28 cellular contexts compared by ENCODE assay signal in the genomic region with DNA sequence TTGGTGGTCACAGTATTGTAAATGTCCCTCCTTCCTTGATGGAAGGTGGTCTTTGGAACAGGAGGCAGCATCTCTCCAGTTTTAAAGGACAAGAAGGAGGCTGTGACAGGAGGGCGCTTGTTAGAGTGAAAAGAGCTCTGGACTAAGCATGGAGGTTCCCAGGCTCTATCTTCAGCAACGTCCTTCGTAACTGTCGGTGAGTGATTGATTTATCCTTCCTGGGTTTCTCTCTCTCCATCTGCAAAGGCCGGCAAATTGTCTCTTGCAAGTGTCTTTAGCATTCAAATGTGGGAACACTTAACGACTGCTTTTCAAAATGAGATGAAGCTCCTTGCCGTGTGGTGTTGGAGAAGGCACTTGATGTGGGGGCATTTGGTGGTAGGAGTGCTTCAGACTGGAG.
"Had no signal": no experiment of that assay in that cellular context is flagged by ENCODE, and none has a peak within 500 bp of the region (broad histone marks: within the 10 kb centered on the region; RNA-seq: fewer than 3 reads in every experiment).

No MANE protein-coding gene starts in this region.

- H3K9me3 Mint-ChIP-seq: dendritic cell treated with granulocyte-macrophage colony-stimulating factor and Interleukin-4, amounts not matched to agents 40 ng/mL and 50 ng/mL, for 4 days; effector memory CD8-positive, alpha-beta T cell; endodermal cell had no signal

- H3K9me3 ChIP-seq: colonic mucosa, esophagus muscularis mucosa, esophagus squamous epithelium, gastrocnemius medialis, gastroesophageal sphincter, heart left ventricle, heart right ventricle had no signal

- H3K4me3 ChIP-seq: colonic mucosa, coronary artery, dorsolateral prefrontal cortex, esophagus muscularis mucosa, esophagus squamous epithelium, gastrocnemius medialis, gastroesophageal sphincter, heart left ventricle, heart right ventricle, hepatocyte had no signal

- ATAC-seq: effector memory CD8-positive, alpha-beta T cell; esophagus mucosa; foreskin keratinocyte; gastrocnemius medialis; gastroesophageal sphincter; heart left ventricle; heart right ventricle had no signal

- H3K27me3 ChIP-seq: colonic mucosa, esophagus muscularis mucosa, esophagus squamous epithelium, foreskin keratinocyte, gastrocnemius medialis, gastroesophageal sphincter, heart left ventricle, hepatocyte had no signal

- H3K27ac ChIP-seq: colonic mucosa, coronary artery, dorsolateral prefrontal cortex, esophagus muscularis mucosa, gastrocnemius medialis, gastroesophageal sphincter, heart left ventricle, heart right ventricle, hepatocyte had no signal

- DNase-seq: colonic mucosa; cortex of kidney; dermis blood vessel endothelial cell; dorsolateral prefrontal cortex; effector CD4-positive, alpha-beta T cell; effector CD8-positive, alpha-beta T cell; effector memory CD4-positive, alpha-beta T cell; effector memory CD8-positive, alpha-beta T cell; endodermal cell; erythroblast; esophagus squamous epithelium; foreskin fibroblast; foreskin keratinocyte; foreskin melanocyte; gastrocnemius medialis; glutamatergic neuron; head of caudate nucleus; heart left ventricle; heart right ventricle had no signal

- H3K4me1 ChIP-seq: colonic mucosa, esophagus muscularis mucosa, gastrocnemius medialis, gastroesophageal sphincter, heart left ventricle, heart right ventricle had no signal

- FAIRE-seq: endometrium, endothelial cell of umbilical vein, frontal cortex had no signal

- H3K4me2 ChIP-seq: hepatocyte had no signal

- H3K79me2 ChIP-seq: hepatocyte had no signal

- H3K4me3 Mint-ChIP-seq: dendritic cell treated with granulocyte-macrophage colony-stimulating factor and Interleukin-4, amounts not matched to agents 40 ng/mL and 50 ng/mL, for 4 days; effector memory CD8-positive, alpha-beta T cell; endodermal cell had no signal

- H3K27ac Mint-ChIP-seq: dendritic cell treated with granulocyte-macrophage colony-stimulating factor and Interleukin-4, amounts not matched to agents 40 ng/mL and 50 ng/mL, for 4 days; effector memory CD8-positive, alpha-beta T cell; endodermal cell had no signal

- H2AFZ ChIP-seq: hepatocyte had no signal

- H3K36me3 ChIP-seq: colonic mucosa, esophagus muscularis mucosa, esophagus squamous epithelium, gastrocnemius medialis, gastroesophageal sphincter, heart left ventricle, heart right ventricle had no signal
